In the genomic region with DNA sequence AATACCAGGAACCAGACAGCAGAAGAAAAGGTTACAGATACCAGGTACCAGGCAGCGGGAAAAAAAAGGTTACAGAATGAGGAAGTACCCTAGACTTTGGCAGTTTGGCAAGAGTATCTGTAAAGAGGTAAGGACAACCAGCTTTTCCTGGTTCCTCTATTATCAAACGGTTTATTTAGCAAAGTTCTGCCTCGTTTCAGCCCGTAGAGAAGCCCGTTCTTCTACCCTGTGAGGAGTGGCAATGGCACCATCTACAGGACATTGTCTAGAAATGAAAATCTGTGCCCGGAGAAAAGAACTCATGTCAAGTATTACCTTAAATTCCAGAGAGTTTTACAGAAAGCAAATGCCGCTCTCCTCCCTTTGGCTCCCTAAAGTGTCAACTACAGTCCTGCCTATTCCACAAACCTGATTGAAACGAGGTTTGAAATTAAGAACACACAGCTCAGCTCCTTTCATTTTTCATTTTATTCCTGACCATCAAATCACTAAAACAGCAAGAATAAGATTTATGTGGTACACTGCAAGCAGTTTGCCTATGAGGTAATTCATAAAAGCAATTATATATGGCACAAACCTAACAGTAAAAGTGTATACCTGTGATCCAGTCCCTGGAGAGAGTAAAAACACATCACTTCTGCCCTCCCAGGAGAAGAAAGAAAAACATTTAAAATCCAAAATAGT, we compare ENCODE assay signal across 8 cellular contexts.
DNase-seq lines count a peak whose midpoint lies in the region; ATAC-seq and TF ChIP-seq lines count a peak whose summit lies in the region.

No MANE protein-coding gene starts in this region.

- no peak overlapping the region for H3K4me3 Mint-ChIP-seq in mesothelial cell of epicardium

- peaks cover 15% of the 10 kb centered on the region for H3K9me3 Mint-ChIP-seq in mesothelial cell of epicardium

- H3K27me3 Mint-ChIP-seq in mesothelial cell of epicardium (ENCODE audit: low read depth): peaks cover 26% of the 10 kb centered on the region

- no peaks in the 10 kb centered on the region for H3K36me3 ChIP-seq in HAP-1 (replicated peaks)
- no peaks in the 10 kb centered on the region for H3K36me3 ChIP-seq in NT2/D1 (ENCODE audit: insufficient read depth, insufficient read length, low read length)

- H3K4me1 Mint-ChIP-seq in mesothelial cell of epicardium: peaks cover 4% of the 10 kb centered on the region

- H3K27ac Mint-ChIP-seq in mesothelial cell of epicardium: no peak overlapping the region

- peak; percentile 85 to 88 for DNase-seq in AML-193 (lab: John Stamatoyannopoulos, UW)
- DNase-seq in HAP-1 (ENCODE audit: low spot score in 2 of 2): peak; percentile 11 to 45
- DNase-seq in NT2/D1 (ENCODE audit: low read depth, low spot score): peak; percentile 33
- DNase-seq in dedifferentiated amniotic fluid mesenchymal stem cell (ENCODE audit: extremely low spot score): peak; percentile 41
- no peak for DNase-seq in mesothelial cell of epicardium (ENCODE audit: low spot score in 2 of 2, unreplicated experiment in 2 of 2)
- DNase-seq in activated T-cell treated with anti-CD3 and anti-CD28 coated beads for 4 hours: no peak
- no peak for DNase-seq in activated effector memory CD4-positive, alpha-beta T cell treated with Interleukin-2 at 50 U/mL for 16 hours

- H3K4me3 ChIP-seq in HAP-1 (no peak overlapping the region), NT2/D1 (ENCODE audit: insufficient read length, low read depth) (no peak overlapping the region)

- in situ Hi-C loops in HAP-1 (cut with MboI; ENCODE audit: low sequenced_read_pairs): loop anchor here (25.0 kb wide), 1 partner anchor 1057 kb away; no protein-coding TSS in a partner anchor

- H3K36me3 Mint-ChIP-seq in mesothelial cell of epicardium: peaks cover 3% of the 10 kb centered on the region

- peak; percentile 58 for TF ChIP-seq CTCF in mesothelial cell of epicardium (IDR thresholded peaks at IDR 0.05; ENCODE audit: unreplicated experiment)

- H3K9ac ChIP-seq in NT2/D1 (ENCODE audit: insufficient read length, low read depth): no peak overlapping the region

- 0 out of 2 replicates have a peak, but pooled peaks cover 2% of the 10 kb centered on the region for H3K27me3 ChIP-seq in HAP-1 (ENCODE audit: low read depth)
- H3K27me3 ChIP-seq in NT2/D1 (ENCODE audit: insufficient read depth, insufficient read length): no peaks in the 10 kb centered on the region

- H3K9me3 ChIP-seq in HAP-1 (no peaks in the 10 kb centered on the region), NT2/D1 (ENCODE audit: insufficient read depth, low read length) (no peaks in the 10 kb centered on the region; the same call in 1 of the 2 replicates)

- ATAC-seq in HG03045 (IDR thresholded peaks at IDR 0.05; ENCODE audit: unreplicated experiment): no peak

- H3K4me1 ChIP-seq in HAP-1 (no peaks in the 10 kb centered on the region), NT2/D1 (ENCODE audit: insufficient read depth, insufficient read length) (no peaks in the 10 kb centered on the region)

Comparison
In these comparisons a context has a peak if more than half of its experiments do, and no peak if none do; other contexts are left out.
1. DNase-seq: peak in AML-193 (2 of 2), HAP-1 (2 of 2), NT2/D1 (single experiment) and dedifferentiated amniotic fluid mesenchymal stem cell (single experiment); none in mesothelial cell of epicardium (0 of 2), activated T-cell treated with anti-CD3 and anti-CD28 coated beads for 4 hours (single experiment) and activated effector memory CD4-positive, alpha-beta T cell treated with Interleukin-2 at 50 U/mL for 16 hours (single experiment).